10 cellular contexts compared by ENCODE assay signal in the genomic region with DNA sequence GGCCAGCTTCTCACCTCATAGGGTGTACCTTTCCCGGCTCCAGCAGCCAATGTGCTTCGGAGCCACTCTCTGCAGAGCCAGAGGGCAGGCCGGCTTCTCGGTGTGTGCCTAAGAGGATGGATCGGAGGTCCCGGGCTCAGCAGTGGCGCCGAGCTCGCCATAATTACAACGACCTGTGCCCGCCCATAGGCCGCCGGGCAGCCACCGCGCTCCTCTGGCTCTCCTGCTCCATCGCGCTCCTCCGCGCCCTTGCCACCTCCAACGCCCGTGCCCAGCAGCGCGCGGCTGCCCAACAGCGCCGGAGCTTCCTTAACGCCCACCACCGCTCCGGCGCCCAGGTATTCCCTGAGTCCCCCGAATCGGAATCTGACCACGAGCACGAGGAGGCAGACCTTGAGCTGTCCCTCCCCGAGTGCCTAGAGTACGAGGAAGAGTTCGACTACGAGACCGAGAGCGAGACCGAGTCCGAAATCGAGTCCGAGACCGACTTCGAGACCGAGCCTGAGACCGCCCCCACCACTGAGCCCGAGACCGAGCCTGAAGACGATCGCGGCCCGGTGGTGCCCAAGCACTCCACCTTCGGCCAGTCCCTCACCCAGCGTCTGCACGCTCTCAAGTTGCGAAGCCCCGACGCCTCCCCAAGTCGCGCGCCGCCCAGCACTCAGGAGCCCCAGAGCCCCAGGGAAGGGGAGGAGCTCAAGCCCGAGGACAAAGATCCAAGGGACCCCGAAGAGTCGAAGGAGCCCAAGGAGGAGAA. TPM values are rescaled to one million over a fixed set of nuclear protein-coding genes. Genes with fewer than 3 reads are reported as not detected.
DNase-seq lines count a peak whose midpoint lies in the region; ATAC-seq, FAIRE-seq and TF ChIP-seq lines count a peak whose summit lies in the region.
"Had no signal": no experiment of that assay in that cellular context is flagged by ENCODE, and none has a peak within 500 bp of the region (broad histone marks: within the 10 kb centered on the region; RNA-seq: fewer than 3 reads in every experiment).

No MANE protein-coding gene starts in this region.

- H3K36me3 ChIP-seq in NT2/D1 (ENCODE audit: insufficient read depth, insufficient read length, low read length) (peaks cover 67% of the 10 kb centered on the region), H1 (ENCODE audit: control insufficient read depth in 2 of 4, insufficient read depth in 4 of 4, low read length in 3 of 4) (peaks cover 2 to 41% (median 17%) of the 10 kb centered on the region in 4 experiments; a peak in 6 of 8 replicates), trophoblast cell (ENCODE audit: control insufficient read depth in 1 of 2, insufficient read depth in 2 of 2, low read length in 2 of 2) (peaks cover 13 to 19% of the 10 kb centered on the region in 2 experiments), stomach (no peaks in the 10 kb centered on the region)

- H2AFZ ChIP-seq in H1 (ENCODE audit: low read length) (no peak overlapping the region), trophoblast cell (ENCODE audit: insufficient read depth, low read length, poor library complexity) (no peak overlapping the region)

- H3K9ac ChIP-seq in NT2/D1 (ENCODE audit: insufficient read length, low read depth): peak overlapping the region; percentile 53
- H3K9ac ChIP-seq in H1 (replicated peaks in 1 of 4; ENCODE audit: extremely low read depth in 1 of 4, low read depth in 3 of 4, low read length in 3 of 4): peak overlapping the region in 3 of 4 experiments; percentile 29 to 55 (median 36); a peak in 6 of 7 replicates
- no peak overlapping the region for H3K9ac ChIP-seq in trophoblast cell (ENCODE audit: low read length)

- H2BK12ac ChIP-seq in H1 (ENCODE audit: low read depth, low read length) (no peak overlapping the region; the same call in 1 of the 2 replicates), trophoblast cell (ENCODE audit: low read length) (no peak overlapping the region)

- H3K4ac ChIP-seq in H1 (replicated peaks; ENCODE audit: insufficient read length, low read depth, low read length) (no peak overlapping the region), trophoblast cell (ENCODE audit: low read depth, low read length) (no peak overlapping the region)

- H3K4me1 ChIP-seq in NT2/D1 (ENCODE audit: insufficient read depth, insufficient read length): peaks cover 13% of the 10 kb centered on the region
- H3K4me1 ChIP-seq in H1 (replicated peaks in 1 of 4; ENCODE audit: control insufficient read depth in 3 of 4, insufficient read depth in 4 of 4, low read length in 3 of 4): peaks cover 13 to 27% (median 16%) of the 10 kb centered on the region in 4 experiments
- H3K4me1 ChIP-seq in trophoblast cell (ENCODE audit: control insufficient read depth in 1 of 2, insufficient read depth in 2 of 2, low read length in 2 of 2): no peaks in the 10 kb centered on the region
- peaks cover 0 to 17% (median 10%) of the 10 kb centered on the region in 4 donors for H3K4me1 ChIP-seq in stomach

- H3K9me3 ChIP-seq in NT2/D1 (ENCODE audit: insufficient read depth, low read length) (no peaks in the 10 kb centered on the region), H1 (ENCODE audit: insufficient read depth in 2 of 2, low read depth in 1 of 2, low read length in 1 of 2) (no peaks in the 10 kb centered on the region), trophoblast cell (ENCODE audit: insufficient read depth, low read depth, low read length) (no peaks in the 10 kb centered on the region), stomach (no peaks in the 10 kb centered on the region)

- peak overlapping the region; percentile 69 to 98 for H3K4me2 ChIP-seq in H1 (ENCODE audit: insufficient read depth in 1 of 2, low read depth in 2 of 2, low read length in 2 of 2)
- peak overlapping the region; percentile 61 for H3K4me2 ChIP-seq in trophoblast cell (ENCODE audit: low read length)

- H3K27ac ChIP-seq in H1 (ENCODE audit: low read depth, low read length) (no peak overlapping the region), trophoblast cell (ENCODE audit: low read depth, low read length) (no peak overlapping the region), stomach (no peak overlapping the region)

- peaks cover 7% of the 10 kb centered on the region in 2 experiments for H4K20me1 ChIP-seq in H1 (replicated peaks in 1 of 2; ENCODE audit: control insufficient read depth in 1 of 2, insufficient read depth in 2 of 2, low read length in 2 of 2)

- TF ChIP-seq CTCF in H1 (IDR thresholded peaks at IDR 0.05; ENCODE audit: control extremely low read depth in 1 of 3, insufficient read depth in 1 of 3, low read depth in 1 of 3, low read length in 3 of 3): no peak
- no peak for TF ChIP-seq CTCF in stomach (IDR thresholded peaks at IDR 0.05)

- no peak overlapping the region for H3K14ac ChIP-seq in H1 (ENCODE audit: insufficient read length)
- H3K14ac ChIP-seq in trophoblast cell (ENCODE audit: low read length): no peak overlapping the region

- H3K79me1 ChIP-seq in H1 (ENCODE audit: low read depth, low read length): peaks cover 4% of the 10 kb centered on the region; the same call in 1 of the 2 replicates
- no peaks in the 10 kb centered on the region for H3K79me1 ChIP-seq in trophoblast cell (ENCODE audit: low read length)

- no peak overlapping the region for H4K5ac ChIP-seq in H1 (ENCODE audit: insufficient read length, low read depth, low read length)

- no peak for TF ChIP-seq RAD21 in H1 (IDR thresholded peaks at IDR 0.05 in 1 of 2, conservative IDR thresholded peaks at IDR 0.05 in 1 of 2; ENCODE audit: low read depth in 2 of 2, low read length in 2 of 2)

- no peak for FAIRE-seq in H1 (lab: Jason Lieb, UNC)

- H3K79me2 ChIP-seq in H1 (ENCODE audit: control insufficient read depth in 1 of 2, insufficient read depth in 2 of 2, low read length in 2 of 2) (peaks cover 26 to 96% of the 10 kb centered on the region in 2 experiments), trophoblast cell (ENCODE audit: control insufficient read depth, insufficient read depth, low read length, poor library complexity) (no peaks in the 10 kb centered on the region)

- H4K91ac ChIP-seq in H1 (replicated peaks; ENCODE audit: insufficient read length, low read length) (peak overlapping the region; percentile 78), trophoblast cell (ENCODE audit: low read depth, low read length) (no peak overlapping the region)

- POLR2A ChIA-PET in H1 (lab: Charles Lee; ENCODE audit: partially characterized antibody): interaction anchor here (0.7 to 12.2 kb wide), 22 partner anchors 9 to 1297 kb away, joined by 3 to 163 read pairs (median 4); a partner anchor contains a TSS

- H2BK15ac ChIP-seq in H1 (ENCODE audit: low read length): no peak overlapping the region

- TF ChIP-seq POLR2A in H1 (IDR thresholded peaks at IDR 0.05; ENCODE audit: control extremely low read depth in 1 of 2, low read depth in 2 of 2, low read length in 2 of 2) (no peak), stomach (IDR thresholded peaks at IDR 0.05) (no peak)

- CTCF ChIA-PET in H1 (lab: Charles Lee; ENCODE audit: partially characterized antibody): interaction anchor here (0.6 to 8.7 kb wide), 13 partner anchors 8 to 359 kb away, joined by 3 to 57 read pairs (median 4); a partner anchor contains a TSS

- peak; percentile 19 for DNase-seq in DMS79 treated with DMSO at 0.1 percent for 48 hours (lab: John Stamatoyannopoulos, UW)
- no peak for DNase-seq in DMS79 (lab: John Stamatoyannopoulos, UW)
- DNase-seq in NT2/D1 (ENCODE audit: low read depth, low spot score): no peak
- no peak for DNase-seq in H1 (ENCODE audit: low read depth in 1 of 2, low spot score in 2 of 2)
- no peak for DNase-seq in trophoblast cell
- DNase-seq in stomach: no peak
- DNase-seq: MV-4-11 had no signal

- intact Hi-C loops in stomach (cut with DNase I; ENCODE audit: low total_unique reads): no loop called here

- TF ChIP-seq EP300 in H1 (IDR thresholded peaks at IDR 0.05; ENCODE audit: borderline replicate concordance in 1 of 2, low read depth in 2 of 2, low read length in 2 of 2): no peak
- TF ChIP-seq EP300 in stomach (IDR thresholded peaks at IDR 0.05): no peak

- H3K56ac ChIP-seq in H1 (replicated peaks; ENCODE audit: insufficient read length, low read depth, low read length): no peak overlapping the region

- H3K18ac ChIP-seq in H1 (ENCODE audit: extremely low read depth, low read length) (peak overlapping the region; percentile 43), trophoblast cell (ENCODE audit: low read length) (no peak overlapping the region)

- no peak overlapping the region for H4K12ac ChIP-seq in trophoblast cell (ENCODE audit: low read depth, low read length)

- H3K4me3 ChIP-seq in NT2/D1 (ENCODE audit: insufficient read length, low read depth): peak overlapping the region; percentile 12
- H3K4me3 ChIP-seq in H1 (ENCODE audit: extremely low read depth in 1 of 4, insufficient read depth in 2 of 4, low read depth in 3 of 4, low read length in 4 of 4): peak overlapping the region; percentile 49 to 62 (median 60)
- peak overlapping the region; percentile 10 for H3K4me3 ChIP-seq in trophoblast cell (ENCODE audit: low read depth, low read length)
- H3K4me3 ChIP-seq in stomach: peak overlapping the region in 1 of 4 donors; percentile 9

- H3K27me3 ChIP-seq in NT2/D1 (ENCODE audit: insufficient read depth, insufficient read length): peaks cover 39% of the 10 kb centered on the region
- H3K27me3 ChIP-seq in H1 (replicated peaks in 1 of 4; ENCODE audit: control insufficient read depth in 3 of 4, extremely low read depth in 1 of 4, insufficient read depth in 3 of 4, low read length in 3 of 4): peaks cover 0 to 18% (median 11%) of the 10 kb centered on the region in 4 experiments; a peak in 5 of 7 replicates
- H3K27me3 ChIP-seq in trophoblast cell (ENCODE audit: insufficient read depth, low read length): peaks cover 34% of the 10 kb centered on the region
- peaks cover 0 to 95% (median 45%) of the 10 kb centered on the region in 3 donors for H3K27me3 ChIP-seq in stomach

- H3K23ac ChIP-seq in H1 (ENCODE audit: insufficient read length): no peak overlapping the region
- H3K23ac ChIP-seq in trophoblast cell (ENCODE audit: low read length): no peak overlapping the region

- H2AK5ac ChIP-seq in H1 (ENCODE audit: low read depth, low read length): 0 out of 2 replicates have a peak overlapping the region, but pooled peaks have one; percentile 41
- H2AK5ac ChIP-seq in trophoblast cell (ENCODE audit: low read length): no peak overlapping the region

- H2BK5ac ChIP-seq in H1 (ENCODE audit: low read depth, low read length): peak overlapping the region; percentile 75; the same call in 1 of the 2 replicates
- no peak overlapping the region for H2BK5ac ChIP-seq in trophoblast cell (ENCODE audit: low read depth, low read length, poor library complexity)

- H2BK120ac ChIP-seq in H1 (replicated peaks; ENCODE audit: low read depth, low read length): no peak overlapping the region
- H2BK120ac ChIP-seq in trophoblast cell (ENCODE audit: insufficient read depth, low read length, poor library complexity): no peak overlapping the region

- H4K8ac ChIP-seq in H1 (ENCODE audit: extremely low read depth, insufficient read depth, low read length) (peak overlapping the region; percentile 85), trophoblast cell (ENCODE audit: low read depth, low read length) (no peak overlapping the region)

- H3K23me2 ChIP-seq in H1 (ENCODE audit: low read depth, low read length): peaks cover 16% of the 10 kb centered on the region

- no peak overlapping the region for H2BK20ac ChIP-seq in H1 (ENCODE audit: low read length)

- WGBS in H1 (ENCODE audit: extremely low coverage in 1 of 2, insufficient coverage in 1 of 2, insufficient read length in 1 of 2, insufficient replicate concordance in 2 of 2, low coverage in 1 of 2, low lambda C conversion rate in 2 of 2, missing lambda C conversion rate in 1 of 2), 2 experiments: 52% methylated on average over 50 of the region's 67 CpGs; no CpG with 5 or more reads in 1 of the 2 experiments
- no CpG with 5 or more reads among the region's 67 CpGs for WGBS in trophoblast cell (ENCODE audit: extremely low coverage, insufficient coverage, insufficient read length)
- 39 to 67% (median 51%) methylated on average over 38 to 67 of the region's 67 CpGs for WGBS in stomach, 5 donors

- ATAC-seq in GM19467 (IDR thresholded peaks at IDR 0.05; ENCODE audit: unreplicated experiment) (no peak), GM21423 (IDR thresholded peaks at IDR 0.05; ENCODE audit: unreplicated experiment) (no peak)

RNA-seq across cellular contexts. Expression of a gene that starts 10.5 kb away (rescaled TPM):
- 11.7 and 13.7 TPM in 2 replicates for total RNA-seq in H1 (2021; fragmentation: NEBNext Ultra II Directional; extraction: Animal tissue kit (Norgen Biotek cat#: 25700))
- polyA plus RNA-seq in H1 (2011; rRNA removed): 4.7 and 5.4 TPM in 2 replicates
- 5.8 TPM for polyA plus RNA-seq in H1 (2011; cell fraction: cytosol; rRNA removed)
- 15.2 TPM for polyA plus RNA-seq in H1 (2011; cell fraction: nucleus; rRNA removed)
- polyA plus RNA-seq in H1 (2012, experiment 1 of 2): 4.0 to 6.0 TPM (median 5.4 TPM) in 4 replicates
- 4.3 TPM for polyA plus RNA-seq in H1 (2012, experiment 2 of 2)
- 2.2 TPM for polyA plus RNA-seq in H1 (2013, experiment 1 of 2)
- polyA plus RNA-seq in H1 (2013, experiment 2 of 2): 2.1 TPM
- polyA minus RNA-seq in H1 (2011; rRNA and poly(A)+ RNA removed): 5.8 and 6.2 TPM in 2 replicates
- 7.9 TPM for polyA minus RNA-seq in H1 (2011; cell fraction: cytosol; rRNA and poly(A)+ RNA removed)
- 20.0 TPM for polyA minus RNA-seq in H1 (2011; cell fraction: nucleus; rRNA and poly(A)+ RNA removed)
- 0.35 and 0.56 TPM in 2 replicates for polyA plus RNA-seq in trophoblast cell (2013)
- total RNA-seq in stomach: 10 to 100 TPM in 1 of 5 donors, 1 to 10 TPM in 1, under 1 TPM in 1, not detected in 2; 0.92 to 45.5 (median 2.6) TPM
- under 1 TPM in 1 of 3 donors, not detected in 2; 0.15 TPM for polyA plus RNA-seq in stomach
- total RNA-seq: posterior vena cava had no signal

RNA-seq across cellular contexts. Expression of a gene that starts 12.3 kb away (rescaled TPM):
- total RNA-seq in H1 (2021; fragmentation: NEBNext Ultra II Directional; extraction: Animal tissue kit (Norgen Biotek cat#: 25700)): 989 and 1,039 TPM in 2 replicates
- polyA plus RNA-seq in H1 (2011; rRNA removed) (1,613 and 2,238 TPM in 2 replicates), stomach (100 to 1,000 TPM; 794 to 911 (median 842) TPM)
- polyA plus RNA-seq in H1 (2011; cell fraction: cytosol; rRNA removed): 1,327 TPM
- 1,703 TPM for polyA plus RNA-seq in H1 (2011; cell fraction: nucleus; rRNA removed)
- 953 to 1,220 TPM (median 1,156 TPM) in 4 replicates for polyA plus RNA-seq in H1 (2012, experiment 1 of 2)
- polyA plus RNA-seq in H1 (2012, experiment 2 of 2): 998 TPM
- polyA plus RNA-seq in H1 (2013, experiment 1 of 2): 696 TPM
- 746 TPM for polyA plus RNA-seq in H1 (2013, experiment 2 of 2)
- polyA minus RNA-seq in H1 (2011; rRNA and poly(A)+ RNA removed): 1,072 and 1,265 TPM in 2 replicates
- 673 TPM for polyA minus RNA-seq in H1 (2011; cell fraction: cytosol; rRNA and poly(A)+ RNA removed)
- polyA minus RNA-seq in H1 (2011; cell fraction: nucleus; rRNA and poly(A)+ RNA removed): 539 TPM
- 1,560 and 1,575 TPM in 2 replicates for polyA plus RNA-seq in trophoblast cell (2013)
- 1,000 to 10,000 TPM in 1 of 5 donors, 100 to 1,000 TPM in 4; 306 to 1,010 (median 502) TPM for total RNA-seq in stomach
